In the genomic region with DNA sequence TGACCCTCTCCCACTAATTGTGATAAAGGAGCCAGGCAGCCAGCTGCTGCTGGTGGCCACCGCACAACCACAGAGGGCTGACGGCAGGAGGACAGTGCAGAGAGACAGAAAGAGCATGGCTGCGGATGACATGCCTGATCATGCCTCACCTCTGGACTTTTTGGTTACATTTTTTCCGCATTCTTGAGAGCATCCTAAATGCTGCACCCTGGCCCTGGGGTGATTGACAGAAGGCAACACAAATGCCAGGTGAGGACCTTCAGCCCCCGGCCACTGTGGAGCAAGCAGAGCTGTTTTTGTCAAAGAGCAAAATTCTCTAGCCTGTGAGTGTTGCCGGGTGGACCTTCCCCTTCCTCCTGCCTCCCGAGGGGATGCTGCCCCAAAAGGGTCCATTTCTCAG, we compare ENCODE assay signal across 19 cellular contexts.
"Had no signal": no experiment of that assay in that cellular context is flagged by ENCODE, and none has a peak within 500 bp of the region (broad histone marks: within the 10 kb centered on the region; RNA-seq: fewer than 3 reads in every experiment).

No MANE protein-coding gene starts in this region.

- DNase-seq: activated B cell treated with CpG ODN at 0.5 μM for 24 hours; activated CD4-positive, alpha-beta T cell treated with anti-CD3 and anti-CD28 coated beads for 48 hours; activated CD8-positive, alpha-beta T cell treated with anti-CD3 and anti-CD28 coated beads for 36 hours; activated gamma-delta T cell; activated T-cell treated with anti-CD3 and anti-CD28 coated beads, Interleukin-2, amount 50 U/mL, for 48 hours; amniotic stem cell; body of pancreas; central memory CD4-positive, alpha-beta T cell; effector CD4-positive, alpha-beta T cell; heart left ventricle; immature natural killer cell; naive B cell; stimulated activated CD4-positive, alpha-beta T cell treated with anti-CD3 and anti-CD28 coated beads, Interleukin-4, amount 100 ng/mL, for 24 hours; stimulated activated naive CD8-positive, alpha-beta T cell treated with anti-CD3 and anti-CD28 coated beads, Interleukin-15, Interleukin-2, amounts not matched to agents 100 U/mL and 50 U/mL, for 24 hours had no signal

- H3K9me3 Mint-ChIP-seq: activated B cell treated with CpG ODN at 0.5 μM for 24 hours; activated CD8-positive, alpha-beta T cell treated with anti-CD3 and anti-CD28 coated beads for 36 hours; activated naive CD4-positive, alpha-beta T cell treated with anti-CD3 and anti-CD28 coated beads, Interleukin-2, amount 50 U/mL, for 72 hours; immature natural killer cell had no signal

- H3K36me3 ChIP-seq: heart left ventricle, suprapubic skin, upper lobe of left lung had no signal

- H3K4me1 ChIP-seq: body of pancreas, suprapubic skin, upper lobe of left lung had no signal

- H3K27me3 ChIP-seq: body of pancreas, upper lobe of left lung had no signal

- H3K27ac ChIP-seq: body of pancreas, coronary artery, heart left ventricle, skin epidermis, suprapubic skin, upper lobe of left lung had no signal

- H3K27ac Mint-ChIP-seq: activated B cell treated with CpG ODN at 0.5 μM for 24 hours; activated CD8-positive, alpha-beta T cell treated with anti-CD3 and anti-CD28 coated beads for 36 hours; immature natural killer cell had no signal

- H3K36me3 Mint-ChIP-seq: activated naive CD4-positive, alpha-beta T cell treated with anti-CD3 and anti-CD28 coated beads, Interleukin-2, amount 50 U/mL, for 72 hours; immature natural killer cell had no signal

- H3K4me1 Mint-ChIP-seq: immature natural killer cell had no signal

- ATAC-seq: activated CD8-positive, alpha-beta T cell treated with anti-CD3 and anti-CD28 coated beads for 36 hours; activated naive CD4-positive, alpha-beta T cell treated with anti-CD3 and anti-CD28 coated beads, Interleukin-2, amount 50 U/mL, for 72 hours; body of pancreas; heart left ventricle; stimulated activated naive CD8-positive, alpha-beta T cell treated with anti-CD3 and anti-CD28 coated beads, Interleukin-15, Interleukin-2, amounts not matched to agents 100 U/mL and 50 U/mL, for 24 hours had no signal

- H3K4me3 Mint-ChIP-seq: activated B cell treated with CpG ODN at 0.5 μM for 24 hours; activated CD8-positive, alpha-beta T cell treated with anti-CD3 and anti-CD28 coated beads for 36 hours; immature natural killer cell; naive B cell had no signal

- H3K9me3 ChIP-seq: body of pancreas, suprapubic skin had no signal

- H3K4me3 ChIP-seq: body of pancreas, coronary artery, heart left ventricle, skin epidermis, suprapubic skin, upper lobe of left lung had no signal
